33 cellular contexts compared by ENCODE assay signal in the genomic region with DNA sequence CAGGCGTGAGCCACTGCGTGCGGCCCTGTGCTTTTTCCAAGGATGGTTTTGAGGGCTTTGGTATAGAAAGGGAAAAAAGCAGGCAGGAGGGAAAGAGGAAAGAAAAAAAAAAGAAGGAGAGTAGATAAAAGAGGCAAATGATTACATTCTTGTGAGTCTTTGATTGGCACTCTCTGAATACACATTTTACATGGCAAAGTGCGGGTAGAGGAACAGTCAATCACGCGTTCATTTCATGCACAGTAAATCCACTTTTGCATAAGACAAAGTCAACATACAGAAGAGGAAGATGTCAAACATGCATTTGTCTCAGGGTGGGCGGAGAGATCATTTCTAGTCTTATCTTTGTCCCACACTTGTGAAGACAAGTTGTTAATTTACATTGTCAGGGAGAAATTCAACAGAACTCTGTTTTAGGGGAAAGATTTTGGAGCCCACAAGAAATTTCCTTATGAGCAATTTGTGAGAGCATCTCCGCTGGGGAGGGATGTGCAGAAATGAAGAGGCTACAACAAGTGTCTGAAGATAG.
"Had no signal": no experiment of that assay in that cellular context is flagged by ENCODE, and none has a peak within 500 bp of the region (broad histone marks: within the 10 kb centered on the region; RNA-seq: fewer than 3 reads in every experiment).

No MANE protein-coding gene starts in this region.

- H3K4me1 ChIP-seq: ascending aorta, breast epithelium, colonic mucosa had no signal

- H3K9me3 Mint-ChIP-seq: activated B cell treated with CpG ODN at 0.5 μM for 24 hours; activated T-cell treated with anti-CD3 and anti-CD28 coated beads, Interleukin-2, amount 50 U/mL, for 24 hours had no signal

- H3K9me3 ChIP-seq: ascending aorta, breast epithelium, colonic mucosa, esophagus squamous epithelium had no signal

- H3K27me3 ChIP-seq: ascending aorta, breast epithelium, cardiac muscle cell, colonic mucosa, esophagus squamous epithelium had no signal

- H3K4me1 Mint-ChIP-seq: activated CD4-positive, alpha-beta memory T cell treated with anti-CD3 and anti-CD28 coated beads, Interleukin-2, amount 10 ng/mL, durations not matched to agents 7 days and 5 days; activated CD4-positive, alpha-beta T cell treated with anti-CD3 and anti-CD28 coated beads, Interleukin-2, amount 10 ng/mL, durations not matched to agents 7 days and 5 days; activated naive CD4-positive, alpha-beta T cell treated with anti-CD3 and anti-CD28 coated beads, Interleukin-2, amount 10 ng/mL, durations not matched to agents 7 days and 5 days; activated naive CD8-positive, alpha-beta T cell treated with anti-CD3 and anti-CD28 coated beads, Interleukin-2, amount 10 ng/mL, durations not matched to agents 7 days and 5 days; T-helper 17 cell had no signal

- H3K4me3 ChIP-seq: ascending aorta, breast epithelium, cardiac muscle cell, colonic mucosa, esophagus squamous epithelium had no signal

- H3K27ac Mint-ChIP-seq: activated B cell treated with CpG ODN at 0.5 μM for 24 hours; activated CD4-positive, alpha-beta memory T cell treated with anti-CD3 and anti-CD28 coated beads, Interleukin-2, amount 10 ng/mL, durations not matched to agents 7 days and 5 days; activated CD4-positive, alpha-beta T cell treated with anti-CD3 and anti-CD28 coated beads, Interleukin-2, amount 10 ng/mL, durations not matched to agents 7 days and 5 days; activated naive CD4-positive, alpha-beta T cell treated with anti-CD3 and anti-CD28 coated beads, Interleukin-2, amount 10 ng/mL, durations not matched to agents 7 days and 5 days; activated naive CD4-positive, alpha-beta T cell treated with anti-CD3 and anti-CD28 coated beads, Interleukin-2, amount 50 U/mL, for 72 hours; activated naive CD8-positive, alpha-beta T cell treated with anti-CD3 and anti-CD28 coated beads, Interleukin-2, amount 10 ng/mL, durations not matched to agents 7 days and 5 days; activated T-cell treated with anti-CD3 and anti-CD28 coated beads, Interleukin-2, amount 50 U/mL, for 24 hours; activated T-cell treated with anti-CD3 and anti-CD28 coated beads, Interleukin-2, amount 50 U/mL, for 72 hours; T-helper 17 cell; T-helper 2 cell treated with Interferon-gamma antibody and Interleukin-4, amounts not matched to agents 5 μg/mL and 100 μg/mL, for 36 hours had no signal

- FAIRE-seq: endometrium, endothelial cell of umbilical vein had no signal

- H3K27me3 Mint-ChIP-seq: activated B cell treated with CpG ODN at 0.5 μM for 24 hours; activated CD4-positive, alpha-beta memory T cell treated with anti-CD3 and anti-CD28 coated beads, Interleukin-2, amount 10 ng/mL, durations not matched to agents 7 days and 5 days; activated CD4-positive, alpha-beta T cell treated with anti-CD3 and anti-CD28 coated beads, Interleukin-2, amount 10 ng/mL, durations not matched to agents 7 days and 5 days; activated naive CD4-positive, alpha-beta T cell treated with anti-CD3 and anti-CD28 coated beads, Interleukin-2, amount 10 ng/mL, durations not matched to agents 7 days and 5 days; activated naive CD8-positive, alpha-beta T cell treated with anti-CD3 and anti-CD28 coated beads, Interleukin-2, amount 10 ng/mL, durations not matched to agents 7 days and 5 days; activated T-cell treated with anti-CD3 and anti-CD28 coated beads, Interleukin-2, amount 50 U/mL, for 24 hours; brain; T-helper 17 cell had no signal

- H3K36me3 Mint-ChIP-seq: activated naive CD4-positive, alpha-beta T cell treated with anti-CD3 and anti-CD28 coated beads, Interleukin-2, amount 10 ng/mL, durations not matched to agents 7 days and 5 days had no signal

- DNase-seq: activated B cell treated with CpG ODN at 0.5 μM for 24 hours; activated CD4-positive, alpha-beta memory T cell treated with anti-CD3 and anti-CD28 coated beads, Interleukin-2, amount 10 ng/mL, durations not matched to agents 7 days and 5 days; activated CD4-positive, alpha-beta T cell treated with anti-CD3 and anti-CD28 coated beads for 4 hours; activated CD4-positive, alpha-beta T cell treated with anti-CD3 and anti-CD28 coated beads, Interleukin-2, amount 10 ng/mL, durations not matched to agents 7 days and 5 days; activated CD4-positive, alpha-beta T cell treated with anti-CD3 and anti-CD28 coated beads, Interleukin-2, amount 50 U/mL, for 4 hours; activated CD4-positive, CD25-positive, alpha-beta regulatory T cell treated with anti-CD3 and anti-CD28 coated beads, Interleukin-2, amount 50 U/mL, for 72 hours; activated CD8-positive, alpha-beta memory T cell treated with anti-CD3 and anti-CD28 coated beads, Interleukin-2, amount 50 U/mL, for 48 hours; activated gamma-delta T cell; activated naive CD4-positive, alpha-beta T cell; activated naive CD4-positive, alpha-beta T cell treated with anti-CD3 and anti-CD28 coated beads, Interleukin-2, amount 10 ng/mL, durations not matched to agents 7 days and 5 days; activated naive CD8-positive, alpha-beta T cell treated with anti-CD3 and anti-CD28 coated beads, Interleukin-2, amount 10 ng/mL, durations not matched to agents 7 days and 5 days; activated T-cell treated with anti-CD3 and anti-CD28 coated beads for 4 hours; activated T-cell treated with anti-CD3 and anti-CD28 coated beads, Interleukin-2, amount 50 U/mL, for 24 hours; activated T-cell treated with anti-CD3 and anti-CD28 coated beads, Interleukin-2, amount 50 U/mL, for 72 hours; central memory CD4-positive, alpha-beta T cell; cerebellar nuclear complex; colonic mucosa; effector CD8-positive, alpha-beta T cell; esophagus squamous epithelium; foreskin melanocyte; T-helper 1 cell; T-helper 17 cell; T1000; WERI-Rb-1 had no signal

- ATAC-seq: activated naive CD4-positive, alpha-beta T cell treated with anti-CD3 and anti-CD28 coated beads, Interleukin-2, amount 50 U/mL, for 72 hours; activated T-cell treated with anti-CD3 and anti-CD28 coated beads, Interleukin-2, amount 50 U/mL, for 72 hours; T-helper 17 cell had no signal

- H3K27ac ChIP-seq: ascending aorta, breast epithelium, cardiac muscle cell, colonic mucosa, epithelial cell of prostate, esophagus squamous epithelium, WERI-Rb-1 had no signal

- H3K36me3 ChIP-seq: ascending aorta, breast epithelium, cardiac muscle cell, colonic mucosa, esophagus squamous epithelium had no signal

- H3K4me3 Mint-ChIP-seq: activated B cell treated with CpG ODN at 0.5 μM for 24 hours; activated CD4-positive, alpha-beta memory T cell treated with anti-CD3 and anti-CD28 coated beads, Interleukin-2, amount 10 ng/mL, durations not matched to agents 7 days and 5 days; activated CD4-positive, alpha-beta T cell treated with anti-CD3 and anti-CD28 coated beads, Interleukin-2, amount 10 ng/mL, durations not matched to agents 7 days and 5 days; activated naive CD4-positive, alpha-beta T cell treated with anti-CD3 and anti-CD28 coated beads, Interleukin-2, amount 10 ng/mL, durations not matched to agents 7 days and 5 days; activated naive CD8-positive, alpha-beta T cell treated with anti-CD3 and anti-CD28 coated beads, Interleukin-2, amount 10 ng/mL, durations not matched to agents 7 days and 5 days; activated T-cell treated with anti-CD3 and anti-CD28 coated beads, Interleukin-2, amount 50 U/mL, for 24 hours; activated T-cell treated with anti-CD3 and anti-CD28 coated beads, Interleukin-2, amount 50 U/mL, for 72 hours; brain; T-helper 17 cell; T-helper 2 cell treated with Interferon-gamma antibody and Interleukin-4, amounts not matched to agents 5 μg/mL and 100 μg/mL, for 36 hours had no signal
